11 cellular contexts compared by ENCODE assay signal in genomic region chr10:125060486-125060850, GRCh38.
DNase-seq lines count a peak whose midpoint lies in the region; ATAC-seq, FAIRE-seq and TF ChIP-seq lines count a peak whose summit lies in the region.
"Had no signal": no experiment of that assay in that cellular context is flagged by ENCODE, and none has a peak within 500 bp of the region (broad histone marks: within the 10 kb centered on the region; RNA-seq: fewer than 3 reads in every experiment).

No MANE protein-coding gene starts in this region.

- peaks cover 0 to 2% of the 10 kb centered on the region in 2 experiments for H3K36me3 ChIP-seq in endothelial cell of umbilical vein (ENCODE audit: control insufficient read depth in 2 of 2, extremely low read depth in 1 of 2, insufficient read depth in 2 of 2, low read length in 2 of 2)
- no peaks in the 10 kb centered on the region for H3K36me3 ChIP-seq in thyroid gland
- no peaks in the 10 kb centered on the region for H3K36me3 ChIP-seq in naive thymus-derived CD4-positive, alpha-beta T cell (ENCODE audit: control insufficient read depth in 2 of 3, insufficient read depth in 3 of 3, low read length in 3 of 3)
- H3K36me3 ChIP-seq in effector memory CD4-positive, alpha-beta T cell (ENCODE audit: control insufficient read depth, insufficient read depth, low read length) = no peaks in the 10 kb centered on the region

- 10 to 15% methylated on average over 11 of the region's 11 CpGs for WGBS in thyroid gland, 2 donors

- TF ChIP-seq CTCF in endothelial cell of umbilical vein (IDR thresholded peaks at IDR 0.05; ENCODE audit: extremely low read depth in 1 of 2, insufficient read depth in 1 of 2, low read depth in 1 of 2, low read length in 2 of 2) (no peak), mesothelial cell of epicardium (IDR thresholded peaks at IDR 0.05; ENCODE audit: unreplicated experiment) (no peak), thyroid gland (IDR thresholded peaks at IDR 0.05) (no peak)

- H3K4me1 ChIP-seq in endothelial cell of umbilical vein (ENCODE audit: control insufficient read depth, extremely low read depth, insufficient read depth, low read length) = peaks cover 55% of the 10 kb centered on the region
- peaks cover 93 to 100% of the 10 kb centered on the region in 2 donors for H3K4me1 ChIP-seq in thyroid gland
- H3K4me1 ChIP-seq in naive thymus-derived CD4-positive, alpha-beta T cell (ENCODE audit: control insufficient read depth in 2 of 2, insufficient read depth in 2 of 2, low read length in 2 of 2) = no peaks in the 10 kb centered on the region
- H3K4me1 ChIP-seq in effector memory CD4-positive, alpha-beta T cell (ENCODE audit: control insufficient read depth, insufficient read depth, low read length, poor library complexity, severe bottlenecking) = peaks cover 5% of the 10 kb centered on the region

- H3K4me2 ChIP-seq in endothelial cell of umbilical vein (ENCODE audit: insufficient read depth, low read length) = no peak overlapping the region
- H3K4me2 ChIP-seq: smooth muscle cell had no signal

- intact Hi-C loops in endothelial cell of umbilical vein (cut with micrococcal nuclease) = loop anchor here (2.0 kb wide), 1 partner anchor 16 kb away; no protein-coding TSS in a partner anchor
- intact Hi-C loops in thyroid gland (cut with DNase I) = loop anchor here (5.0 kb wide), 1 partner anchor 77 kb away; no protein-coding TSS in a partner anchor
- intact Hi-C loops in naive thymus-derived CD4-positive, alpha-beta T cell (cut with micrococcal nuclease) = no loop called here

- no peaks in the 10 kb centered on the region for H4K20me1 ChIP-seq in endothelial cell of umbilical vein (replicated peaks; ENCODE audit: control insufficient read depth, extremely low read depth, insufficient read depth, low read length)

- TF ChIP-seq POLR2A in endothelial cell of umbilical vein (IDR thresholded peaks at IDR 0.05; ENCODE audit: low read depth, low read length) (no peak), thyroid gland (IDR thresholded peaks at IDR 0.05) (no peak)

- CTCF ChIA-PET in endothelial cell of umbilical vein (lab: Charles Lee) = interaction anchor here (0.9 to 5.9 kb wide), 14 partner anchors 12 to 234 kb away, joined by 3 to 159 read pairs (median 5); no protein-coding TSS in a partner anchor
- CTCF ChIA-PET in naive thymus-derived CD4-positive, alpha-beta T cell (lab: Charles Lee) = no interaction called here

- H3K9me3 ChIP-seq in endothelial cell of umbilical vein (replicated peaks; ENCODE audit: control insufficient read depth, insufficient read depth, low read length) (no peaks in the 10 kb centered on the region), thyroid gland (no peaks in the 10 kb centered on the region)
- no peaks in the 10 kb centered on the region for H3K9me3 ChIP-seq in naive thymus-derived CD4-positive, alpha-beta T cell (ENCODE audit: control insufficient read depth in 2 of 3, low read length in 3 of 3)
- no peaks in the 10 kb centered on the region for H3K9me3 ChIP-seq in effector memory CD4-positive, alpha-beta T cell (ENCODE audit: control insufficient read depth, low read length)

- H3K9me1 ChIP-seq in endothelial cell of umbilical vein (replicated peaks; ENCODE audit: control insufficient read depth, extremely low read depth, insufficient read depth, low read length) = no peaks in the 10 kb centered on the region

- H3K27me3 ChIP-seq in endothelial cell of umbilical vein (ENCODE audit: control insufficient read depth in 2 of 2, insufficient read depth in 2 of 2, low read length in 2 of 2) = no peaks in the 10 kb centered on the region
- no peaks in the 10 kb centered on the region for H3K27me3 ChIP-seq in thyroid gland
- no peaks in the 10 kb centered on the region for H3K27me3 ChIP-seq in naive thymus-derived CD4-positive, alpha-beta T cell (ENCODE audit: control insufficient read depth in 2 of 2, insufficient read depth in 2 of 2, low read length in 2 of 2)
- H3K27me3 ChIP-seq in effector memory CD4-positive, alpha-beta T cell (replicated peaks; ENCODE audit: control insufficient read depth, insufficient read depth, low read length, poor library complexity, severe bottlenecking) = no peaks in the 10 kb centered on the region

- H3K9ac ChIP-seq in endothelial cell of umbilical vein (replicated peaks; ENCODE audit: extremely low read depth, insufficient read depth, low read length) = no peak overlapping the region

- dilution Hi-C loops in endothelial cell of umbilical vein (cut with MboI; ENCODE audit: extremely low pct_ligation_motif_present, low sequenced_read_pairs) = no loop called here

- no peak overlapping the region for H2AFZ ChIP-seq in endothelial cell of umbilical vein (ENCODE audit: low read depth, low read length)

- peak overlapping the region; percentile 16 for H3K4me3 Mint-ChIP-seq in mesothelial cell of epicardium
- H3K4me3 Mint-ChIP-seq in naive thymus-derived CD4-positive, alpha-beta T cell = no peak overlapping the region
- no peak overlapping the region for H3K4me3 Mint-ChIP-seq in activated T-helper 17 cell treated with anti-CD3 and anti-CD28 coated beads, Interleukin-2, amount 50 U/mL, for 72 hours
- H3K4me3 Mint-ChIP-seq: activated T-cell treated with anti-CD3 and anti-CD28 coated beads, Interleukin-2, amount 50 U/mL, for 24 hours had no signal

- POLR2A ChIA-PET in endothelial cell of umbilical vein (lab: Charles Lee) = interaction anchor here (2.0 kb wide), 1 partner anchor 12 kb away, joined by 4 read pairs; no protein-coding TSS in a partner anchor
- POLR2A ChIA-PET in naive thymus-derived CD4-positive, alpha-beta T cell (lab: Charles Lee) = no interaction called here

- peaks cover 77% of the 10 kb centered on the region for H3K79me2 ChIP-seq in endothelial cell of umbilical vein (ENCODE audit: control insufficient read depth, insufficient read depth, low read length)

- H3K27me3 Mint-ChIP-seq in mesothelial cell of epicardium (ENCODE audit: low read depth) = no peaks in the 10 kb centered on the region
- peaks cover 0 to 12% (median 4%) of the 10 kb centered on the region in 5 donors for H3K27me3 Mint-ChIP-seq in naive thymus-derived CD4-positive, alpha-beta T cell
- H3K27me3 Mint-ChIP-seq in activated T-helper 17 cell treated with anti-CD3 and anti-CD28 coated beads, Interleukin-2, amount 50 U/mL, for 72 hours = peaks cover 20% of the 10 kb centered on the region

- ATAC-seq in HG03442 (IDR thresholded peaks at IDR 0.05; ENCODE audit: unreplicated experiment) = no peak
- ATAC-seq in naive thymus-derived CD4-positive, alpha-beta T cell = no peak
- no peak for ATAC-seq in activated T-helper 17 cell treated with anti-CD3 and anti-CD28 coated beads, Interleukin-2, amount 50 U/mL, for 72 hours (replicated peaks)

- no peak for FAIRE-seq in endothelial cell of umbilical vein (lab: Jason Lieb, UNC)

- peak overlapping the region; percentile 94 for H3K27ac Mint-ChIP-seq in mesothelial cell of epicardium
- no peak overlapping the region for H3K27ac Mint-ChIP-seq in naive thymus-derived CD4-positive, alpha-beta T cell
- H3K27ac Mint-ChIP-seq in activated T-helper 17 cell treated with anti-CD3 and anti-CD28 coated beads, Interleukin-2, amount 50 U/mL, for 72 hours = no peak overlapping the region
- H3K27ac Mint-ChIP-seq: activated T-cell treated with anti-CD3 and anti-CD28 coated beads, Interleukin-2, amount 50 U/mL, for 24 hours had no signal

- H3K27ac ChIP-seq in endothelial cell of umbilical vein (ENCODE audit: insufficient read depth, low read depth, low read length) (peak overlapping the region; percentile 44), thyroid gland (peak overlapping the region; percentile 64 to 94 (median 88))
- no peak overlapping the region for H3K27ac ChIP-seq in naive thymus-derived CD4-positive, alpha-beta T cell (ENCODE audit: low read depth, low read length)
- H3K27ac ChIP-seq in effector memory CD4-positive, alpha-beta T cell (ENCODE audit: insufficient read depth, low read length, poor library complexity, severe bottlenecking) = no peak overlapping the region
- H3K27ac ChIP-seq: HL-60 had no signal

- peaks cover 87% of the 10 kb centered on the region for H3K4me1 Mint-ChIP-seq in mesothelial cell of epicardium
- H3K4me1 Mint-ChIP-seq in naive thymus-derived CD4-positive, alpha-beta T cell = peaks cover 12 to 28% (median 16%) of the 10 kb centered on the region in 7 donors
- H3K4me1 Mint-ChIP-seq in activated T-helper 17 cell treated with anti-CD3 and anti-CD28 coated beads, Interleukin-2, amount 50 U/mL, for 72 hours = peaks cover 11% of the 10 kb centered on the region

- BruUV-seq in endothelial cell of umbilical vein (replicated peaks; lab: Mats Ljungman, UMichigan) = no TSS peak

- no peaks in the 10 kb centered on the region for H3K9me3 Mint-ChIP-seq in mesothelial cell of epicardium
- H3K9me3 Mint-ChIP-seq in naive thymus-derived CD4-positive, alpha-beta T cell = no peaks in the 10 kb centered on the region
- H3K9me3 Mint-ChIP-seq in activated T-helper 17 cell treated with anti-CD3 and anti-CD28 coated beads, Interleukin-2, amount 50 U/mL, for 72 hours = no peaks in the 10 kb centered on the region
- H3K9me3 Mint-ChIP-seq: activated T-cell treated with anti-CD3 and anti-CD28 coated beads, Interleukin-2, amount 50 U/mL, for 24 hours had no signal

- DNase-seq in RPMI7951 (ENCODE audit: low read depth) = peak; percentile 63
- no peak for DNase-seq in endothelial cell of umbilical vein (ENCODE audit: low read depth, low spot score)
- no peak for DNase-seq in mesothelial cell of epicardium (ENCODE audit: low spot score in 2 of 2, unreplicated experiment in 2 of 2)
- peak; percentile 65 to 73 for DNase-seq in thyroid gland
- DNase-seq in naive thymus-derived CD4-positive, alpha-beta T cell = no peak
- no peak for DNase-seq in effector memory CD4-positive, alpha-beta T cell

- H3K36me3 Mint-ChIP-seq in mesothelial cell of epicardium = peaks cover 14% of the 10 kb centered on the region
- H3K36me3 Mint-ChIP-seq in naive thymus-derived CD4-positive, alpha-beta T cell = peaks cover 0 to 3% (median 0%) of the 10 kb centered on the region in 5 donors
- H3K36me3 Mint-ChIP-seq in activated T-helper 17 cell treated with anti-CD3 and anti-CD28 coated beads, Interleukin-2, amount 50 U/mL, for 72 hours (ENCODE audit: low read depth) = no peaks in the 10 kb centered on the region

- no peak overlapping the region for H3K4me3 ChIP-seq in endothelial cell of umbilical vein (replicated peaks in 1 of 3; ENCODE audit: insufficient read depth in 1 of 3, low read depth in 1 of 3, low read length in 3 of 3)
- no peak overlapping the region for H3K4me3 ChIP-seq in thyroid gland (replicated peaks in 1 of 3)
- no peak overlapping the region for H3K4me3 ChIP-seq in naive thymus-derived CD4-positive, alpha-beta T cell (ENCODE audit: low read length)
- no peak overlapping the region for H3K4me3 ChIP-seq in effector memory CD4-positive, alpha-beta T cell (ENCODE audit: insufficient read depth, low read depth, low read length, poor library complexity, severe bottlenecking)
- H3K4me3 ChIP-seq: smooth muscle cell had no signal

TF ChIP-seq in endothelial cell of umbilical vein, 7 proteins besides CTCF, POLR2A, EP300 and RAD21 (continues in another document):
- no peak for TF ChIP-seq POLR2AphosphoS5 (IDR thresholded peaks at IDR 0.05; ENCODE audit: insufficient read depth, low read depth, low read length)
- TF ChIP-seq MAX (IDR thresholded peaks at IDR 0.05; ENCODE audit: insufficient read depth, insufficient read length) = no peak

Comparison
In these comparisons a context has a peak if more than half of its experiments do, and no peak if none do; other contexts are left out.
1. DNase-seq: peak in RPMI7951 (single experiment) and thyroid gland (2 of 2); none in endothelial cell of umbilical vein (single experiment), mesothelial cell of epicardium (0 of 2), naive thymus-derived CD4-positive, alpha-beta T cell (0 of 9) and effector memory CD4-positive, alpha-beta T cell (0 of 3).
2. H3K27ac ChIP-seq: peak in endothelial cell of umbilical vein (single experiment) and thyroid gland (3 of 3); none in naive thymus-derived CD4-positive, alpha-beta T cell (single experiment) and effector memory CD4-positive, alpha-beta T cell (single experiment).
3. intact Hi-C loops: an anchor here in endothelial cell of umbilical vein (2.0 kb wide) and thyroid gland (5.0 kb wide); none called in naive thymus-derived CD4-positive, alpha-beta T cell.